23 cellular contexts compared by ENCODE assay signal in the genomic region with DNA sequence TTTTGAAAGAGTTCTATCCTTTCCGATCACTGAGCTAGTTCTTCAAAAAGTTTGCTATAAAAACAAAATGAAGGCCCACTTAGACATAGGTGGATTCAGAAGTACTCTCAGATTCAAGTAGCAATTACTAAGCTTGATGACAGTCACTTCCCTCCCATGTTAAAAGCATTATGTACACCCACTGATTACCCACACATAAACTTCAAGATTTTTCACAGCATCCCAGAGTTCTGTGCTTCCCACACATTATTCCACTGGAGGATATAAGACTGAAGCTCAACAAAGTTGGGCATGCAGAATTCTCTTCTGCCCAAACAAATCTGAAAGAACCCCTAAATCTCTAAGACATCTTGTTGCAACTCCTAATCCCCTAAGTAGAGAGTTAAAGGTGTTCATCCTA. TPM values are rescaled to one million over a fixed set of nuclear protein-coding genes. Genes with fewer than 3 reads are reported as not detected.
"Had no signal": no experiment of that assay in that cellular context is flagged by ENCODE, and none has a peak within 500 bp of the region (broad histone marks: within the 10 kb centered on the region; RNA-seq: fewer than 3 reads in every experiment).

No MANE protein-coding gene starts in this region.

- H3K36me3 ChIP-seq: MG63 had no signal

- DNase-seq: Karpas-422, KG1, MG63, NCI-H1092, NCI-H1105 treated with DMSO at 0.1 percent for 48 hours, NCI-H1417 treated with DMSO at 0.1 percent for 48 hours, NCI-H146, NCI-H1694 treated with DMSO at 0.1 percent for 48 hours, NCI-H1930, NCI-H2081, NCI-H226, NCI-H446, NCI-H510A, NCI-H524 treated with DMSO at 0.1 percent for 48 hours, NCI-H69, NCI-H774, Right ventricle myocardium superior, RPMI8226, SIG-M5 had no signal

- H3K27me3 ChIP-seq: MG63, SJSA1 had no signal

- H3K9me3 ChIP-seq: MG63, SJSA1 had no signal

- H3K27ac ChIP-seq: SJSA1, SK-N-MC had no signal

- H3K4me3 ChIP-seq: MG63, SJSA1, SK-N-MC had no signal

- FAIRE-seq: RCC 7860 had no signal

RNA-seq across cellular contexts. Expression of a gene that starts 59.9 kb away (rescaled TPM):
- total RNA-seq: HT-29 had no signal
